Comparison of ENCODE assay signal across 8 cellular contexts in the genomic region with DNA sequence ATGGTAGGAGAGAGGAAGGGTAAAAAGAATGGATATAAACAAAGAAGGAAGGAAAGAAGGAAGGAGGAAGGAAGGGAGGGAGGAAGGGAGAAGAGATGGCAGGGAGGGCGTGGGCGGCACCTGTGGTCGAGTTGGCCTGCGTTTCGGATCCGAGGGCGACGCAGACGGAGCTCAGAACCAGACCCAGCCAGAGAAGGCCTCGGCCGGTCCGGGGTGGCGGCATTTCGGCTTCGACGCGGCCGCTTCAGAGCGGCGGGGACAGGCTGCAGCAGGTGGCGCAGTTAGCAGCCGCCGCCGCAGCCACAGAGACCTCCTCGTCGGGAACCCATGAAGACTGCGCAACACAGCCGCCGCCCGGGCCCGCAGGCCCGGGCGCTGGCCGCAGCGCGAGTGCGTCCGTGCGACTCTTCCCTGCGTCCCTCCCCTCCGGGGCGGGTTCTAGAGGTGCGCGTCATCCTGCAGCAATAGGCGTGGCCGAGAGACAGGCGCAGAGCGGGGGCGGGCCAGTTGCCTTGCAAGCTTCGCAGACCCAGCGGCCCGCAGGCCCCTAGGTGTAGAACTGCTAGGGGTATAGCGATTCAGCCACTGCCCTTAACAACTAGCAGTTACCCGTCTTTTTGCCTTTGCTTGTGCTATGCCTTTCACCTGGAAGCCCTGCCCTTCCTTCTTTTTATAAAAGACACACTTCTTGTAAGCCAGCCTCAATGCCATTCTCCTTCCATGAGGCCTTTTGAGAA.
DNase-seq lines count a peak whose midpoint lies in the region; ATAC-seq, FAIRE-seq and TF ChIP-seq lines count a peak whose summit lies in the region.

A gene with protein sequence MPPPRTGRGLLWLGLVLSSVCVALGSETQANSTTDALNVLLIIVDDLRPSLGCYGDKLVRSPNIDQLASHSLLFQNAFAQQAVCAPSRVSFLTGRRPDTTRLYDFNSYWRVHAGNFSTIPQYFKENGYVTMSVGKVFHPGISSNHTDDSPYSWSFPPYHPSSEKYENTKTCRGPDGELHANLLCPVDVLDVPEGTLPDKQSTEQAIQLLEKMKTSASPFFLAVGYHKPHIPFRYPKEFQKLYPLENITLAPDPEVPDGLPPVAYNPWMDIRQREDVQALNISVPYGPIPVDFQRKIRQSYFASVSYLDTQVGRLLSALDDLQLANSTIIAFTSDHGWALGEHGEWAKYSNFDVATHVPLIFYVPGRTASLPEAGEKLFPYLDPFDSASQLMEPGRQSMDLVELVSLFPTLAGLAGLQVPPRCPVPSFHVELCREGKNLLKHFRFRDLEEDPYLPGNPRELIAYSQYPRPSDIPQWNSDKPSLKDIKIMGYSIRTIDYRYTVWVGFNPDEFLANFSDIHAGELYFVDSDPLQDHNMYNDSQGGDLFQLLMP (minus strand): TSS at position 392 of the 737 bp plus-strand sequence. CDS start 169 bp downstream, at position 223.

- peak within 1 kb of the TSS; percentile 69 for H3K4me3 ChIP-seq in AG09309 (ENCODE audit: control insufficient read depth, low read depth, low read length)

- in situ Hi-C loops in GM18951 (cut with MboI; ENCODE audit: low sequenced_read_pairs, unreplicated experiment): no loop called here

- ATAC-seq in HG03175 (IDR thresholded peaks at IDR 0.05; ENCODE audit: unreplicated experiment): peak; percentile 56

- peak; percentile 93 for TF ChIP-seq POLR2A in GM18951 (IDR thresholded peaks at IDR 0.05; ENCODE audit: extremely low read depth, insufficient read depth, insufficient read length)

- DNase-seq in AG09309 (ENCODE audit: low read depth): peak; percentile 43
- DNase-seq in NCI-H345 treated with DMSO at 0.1 percent for 48 hours (lab: John Stamatoyannopoulos, UW; ENCODE audit: unreplicated experiment): peak; percentile 36
- peak; percentile 44 to 73 (median 70) for DNase-seq in activated CD4-positive, CD25-positive, alpha-beta regulatory T cell (lab: John Stamatoyannopoulos, UW)
- DNase-seq in central memory CD4-positive, alpha-beta T cell: peak; percentile 87
- DNase-seq in stimulated activated CD4-positive, alpha-beta T cell treated with anti-CD3 and anti-CD28 coated beads, Interleukin-12 subunit alpha, Interleukin-12 subunit beta, amount 100 ng/mL, for 24 hours (ENCODE audit: low read depth in 2 of 2): peak; percentile 64 to 76

- no peak for TF ChIP-seq CTCF in AG09309 (IDR thresholded peaks at IDR 0.05; ENCODE audit: control insufficient read depth, insufficient read depth, low read depth, low read length, missing control alignments)

- peak; percentile 80 for FAIRE-seq in islet of Langerhans (lab: Jason Lieb, UNC)

Comparison
In these comparisons a context has a peak if more than half of its experiments do, and no peak if none do; other contexts are left out.
1. Peak in every context shown above with its lines: DNase-seq, ATAC-seq and H3K4me3 ChIP-seq.
2. DNase-seq: peak in every context shown above with its lines; median percentile 87 in central memory CD4-positive, alpha-beta T cell; 70 in stimulated activated CD4-positive, alpha-beta T cell treated with anti-CD3 and anti-CD28 coated beads, Interleukin-12 subunit alpha, Interleukin-12 subunit beta, amount 100 ng/mL, for 24 hours; 70 in activated CD4-positive, CD25-positive, alpha-beta regulatory T cell; 43 in AG09309; 36 in NCI-H345 treated with DMSO at 0.1 percent for 48 hours.